In the genomic region with DNA sequence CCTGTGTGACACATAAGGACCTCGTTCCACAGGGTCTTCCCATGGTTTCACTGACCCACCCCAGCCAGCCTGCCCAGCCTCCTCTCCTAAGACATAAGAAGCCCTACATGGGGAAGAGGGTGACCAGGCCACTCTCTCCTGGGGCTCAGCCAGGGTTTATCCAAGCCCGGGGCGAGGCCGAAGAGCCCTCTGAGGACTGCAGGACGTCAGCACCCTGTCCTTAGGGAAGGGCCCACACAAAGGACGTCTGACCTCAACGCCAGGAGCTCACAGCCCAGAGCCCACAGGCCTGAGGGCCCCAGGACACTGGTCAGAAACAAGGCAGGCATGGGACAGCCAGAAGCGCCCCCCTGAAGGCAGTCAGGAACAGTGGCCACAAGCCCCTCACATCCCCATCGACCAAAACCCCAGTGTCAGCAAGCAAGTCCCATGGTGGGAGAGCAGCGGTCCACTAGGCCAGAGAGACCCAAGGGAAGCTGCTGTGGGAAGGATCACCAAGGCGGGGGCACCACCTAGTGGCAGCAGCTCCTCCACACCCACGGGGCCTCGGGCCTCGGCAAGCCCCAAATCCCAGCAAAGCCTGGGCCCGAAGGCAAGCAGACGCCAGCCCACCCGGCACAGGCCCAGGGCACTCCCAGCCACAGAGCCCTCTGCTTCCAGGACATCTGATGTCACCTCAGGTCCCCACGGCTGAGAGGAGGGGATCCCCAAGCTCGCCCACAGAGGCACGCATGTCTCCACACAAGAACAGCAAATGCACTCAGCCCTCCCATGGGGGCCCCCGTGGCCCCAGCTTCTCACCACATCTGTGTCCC, we compare ENCODE assay signal across 8 cellular contexts. TPM values are rescaled to one million over a fixed set of nuclear protein-coding genes. Genes with fewer than 3 reads are reported as not detected.
DNase-seq lines count a peak whose midpoint lies in the region; ATAC-seq and TF ChIP-seq lines count a peak whose summit lies in the region.

No MANE protein-coding gene starts in this region.

- peaks cover 6% of the 10 kb centered on the region; the same call in 1 of the 2 replicates for H4K20me1 ChIP-seq in IMR-90 (ENCODE audit: insufficient read depth, low read length)

- H3K9me1 ChIP-seq in IMR-90 (ENCODE audit: insufficient read depth, low read length) = peaks cover 13% of the 10 kb centered on the region

- peak overlapping the region; percentile 55 for H2AFZ ChIP-seq in IMR-90 (replicated peaks; ENCODE audit: low read length, poor library complexity)

- H2AK5ac ChIP-seq in IMR-90 (ENCODE audit: low read depth, low read length) = no peak overlapping the region; the same call in 1 of the 2 replicates

- H2AK9ac ChIP-seq in IMR-90 (replicated peaks; ENCODE audit: low read depth, low read length, poor library complexity) = peak overlapping the region; percentile 68

- H2BK120ac ChIP-seq in IMR-90 (ENCODE audit: low read depth, low read length) = no peak overlapping the region

- dilution Hi-C loops in IMR-90 (cut with HindIII; ENCODE audit: low sequenced_read_pairs, unreplicated experiment) = no loop called here

- in situ Hi-C loops in IMR-90 (cut with MboI; ENCODE audit: low sequenced_read_pairs) = loop anchor here (10.0 kb wide), 1 partner anchor 635 kb away; the partner anchor contains the start of gene PSMG3

- no peak overlapping the region for H3K4ac ChIP-seq in IMR-90 (ENCODE audit: low read depth, low read length)

- no peaks in the 10 kb centered on the region for H3K9me3 Mint-ChIP-seq in CD4-positive, alpha-beta memory T cell
- H3K9me3 Mint-ChIP-seq in T-cell (no peaks in the 10 kb centered on the region), brain (peaks cover 0 to 4% (median 0%) of the 10 kb centered on the region in 5 experiments)

- TF ChIP-seq CTCF in IMR-90 (conservative IDR thresholded peaks at IDR 0.05; ENCODE audit: low read depth, low read length) (peak; percentile 87), brain (conservative IDR thresholded peaks at IDR 0.05) (peak; percentile 88 to 96)

- H3K9ac ChIP-seq in IMR-90 (ENCODE audit: low read depth, low read length) = no peak overlapping the region

- peaks cover 38 to 42% of the 10 kb centered on the region in 2 donors for H3K36me3 Mint-ChIP-seq in CD4-positive, alpha-beta memory T cell
- peaks cover 53% of the 10 kb centered on the region for H3K36me3 Mint-ChIP-seq in T-cell
- peaks cover 66% of the 10 kb centered on the region for H3K36me3 Mint-ChIP-seq in brain

- H3K79me1 ChIP-seq in IMR-90 (ENCODE audit: low read depth in 1 of 2, low read length in 2 of 2) = peaks cover 0 to 11% of the 10 kb centered on the region in 2 experiments; a peak in 2 of 4 replicates

- H3K4me3 ChIP-seq in CD4-positive, alpha-beta memory T cell (ENCODE audit: low read length in 2 of 2) = no peak overlapping the region
- H3K4me3 ChIP-seq in IMR-90 (ENCODE audit: insufficient read depth, low read depth, low read length) = no peak overlapping the region

- H2BK15ac ChIP-seq in IMR-90 (ENCODE audit: low read depth, low read length) = no peak overlapping the region

- peak overlapping the region in 1 of 7 donors; percentile 42 for H3K27ac Mint-ChIP-seq in CD4-positive, alpha-beta memory T cell
- H3K27ac Mint-ChIP-seq in T-cell = no peak overlapping the region
- peak overlapping the region in 2 of 5 experiments; percentile 49 to 64 for H3K27ac Mint-ChIP-seq in brain

- intact Hi-C loops in CD4-positive, alpha-beta memory T cell (cut with micrococcal nuclease) = no loop called here
- intact Hi-C loops in IMR-90 (cut with micrococcal nuclease) = loop anchor here (1.0 to 10.0 kb wide), 3 partner anchors 105 to 630 kb away; no protein-coding TSS in a partner anchor

- H3K4me3 Mint-ChIP-seq in CD4-positive, alpha-beta memory T cell = no peak overlapping the region
- no peak overlapping the region for H3K4me3 Mint-ChIP-seq in T-cell
- H3K4me3 Mint-ChIP-seq in brain = no peak overlapping the region

- H3K36me3 ChIP-seq in CD4-positive, alpha-beta memory T cell (ENCODE audit: insufficient read depth, low read length) = peaks cover 18% of the 10 kb centered on the region
- peaks cover 35% of the 10 kb centered on the region for H3K36me3 ChIP-seq in IMR-90 (ENCODE audit: control insufficient read depth, insufficient read depth, low read length)

- peak in 4 of 5 donors; percentile 24 to 38 (median 32) for DNase-seq in CD4-positive, alpha-beta memory T cell
- DNase-seq in IMR-90 (peak; percentile 68), T-cell (peak in 27 of 34 experiments; percentile 5 to 43 (median 29)), iPS-NIHi7 (ENCODE audit: extremely low spot score) (peak; percentile 91)
- peak; percentile 40 for DNase-seq in stimulated activated CD4-positive, alpha-beta T cell treated with anti-CD3 and anti-CD28 coated beads, Interleukin-12 subunit alpha, Interleukin-12 subunit beta, amount 100 ng/mL, for 4 hours

- no peak overlapping the region for H3K18ac ChIP-seq in IMR-90 (ENCODE audit: low read depth, low read length)

- POLR2A ChIA-PET in CD4-positive, alpha-beta memory T cell (lab: Charles Lee; ENCODE audit: partially characterized antibody) = no interaction called here
- POLR2A ChIA-PET in IMR-90 (lab: Charles Lee; ENCODE audit: unreplicated experiment) (interaction anchor here (0.6 kb wide), 1 partner anchor 62 kb away, joined by 3 read pairs; no protein-coding TSS in a partner anchor), T-cell (lab: Charles Lee) (no interaction called here)

- H3K27ac ChIP-seq in CD4-positive, alpha-beta memory T cell (ENCODE audit: low read depth, low read length) = no peak overlapping the region
- no peak overlapping the region for H3K27ac ChIP-seq in IMR-90 (ENCODE audit: insufficient read depth, low read length)

- H3K9me3 ChIP-seq in CD4-positive, alpha-beta memory T cell (ENCODE audit: control insufficient read depth in 1 of 2, low read length in 2 of 2) = no peaks in the 10 kb centered on the region
- no peaks in the 10 kb centered on the region for H3K9me3 ChIP-seq in IMR-90 (ENCODE audit: control insufficient read depth, insufficient read depth, low read length)

- no peak overlapping the region for H4K8ac ChIP-seq in IMR-90 (ENCODE audit: low read depth in 2 of 2, low read length in 2 of 2)

- 73% methylated on average over 11 of the region's 21 CpGs; no CpG with 5 or more reads in 1 of the 2 experiments for WGBS in IMR-90 (ENCODE audit: extremely low coverage in 2 of 2, insufficient read length in 1 of 2), 2 experiments

- BruUV-seq in IMR-90 (replicated peaks; lab: Mats Ljungman, UMichigan) = no TSS peak

- no peaks in the 10 kb centered on the region for H3K27me3 ChIP-seq in CD4-positive, alpha-beta memory T cell (ENCODE audit: insufficient read depth, low read length)
- H3K27me3 ChIP-seq in IMR-90 (ENCODE audit: control insufficient read depth, insufficient read depth, low read length) = no peaks in the 10 kb centered on the region

- peak; percentile 22 for TF ChIP-seq POLR2A in GM19193 (IDR thresholded peaks at IDR 0.05; ENCODE audit: extremely low read depth, insufficient read depth, insufficient read length)
- no peak for TF ChIP-seq POLR2A in IMR-90 (IDR thresholded peaks at IDR 0.05; ENCODE audit: low read depth, low read length)

- H3K56ac ChIP-seq in IMR-90 (ENCODE audit: extremely low read depth, insufficient read depth, low read length) = no peak overlapping the region

- no peak overlapping the region for H3K23ac ChIP-seq in IMR-90 (ENCODE audit: low read depth, low read length)

- ATAC-seq in IMR-90 (ENCODE audit: low read depth) (peak; percentile 94), T-cell (replicated peaks in 1 of 4) (peak; percentile 45 to 65 (median 55)), HG03439 (IDR thresholded peaks at IDR 0.05; ENCODE audit: unreplicated experiment) (no peak)

- H3K4me1 Mint-ChIP-seq in CD4-positive, alpha-beta memory T cell = peaks cover 3 to 7% (median 5%) of the 10 kb centered on the region in 4 donors
- peaks cover 0 to 2% (median 0%) of the 10 kb centered on the region in 3 donors for H3K4me1 Mint-ChIP-seq in T-cell
- H3K4me1 Mint-ChIP-seq in brain = peaks cover 13% of the 10 kb centered on the region

- no peak overlapping the region for H4K91ac ChIP-seq in IMR-90 (ENCODE audit: insufficient read depth, low read depth, low read length)

- no peak overlapping the region for H4K5ac ChIP-seq in IMR-90 (ENCODE audit: low read depth, low read length)

- H3K14ac ChIP-seq in IMR-90 (replicated peaks; ENCODE audit: low read depth, low read length) = no peak overlapping the region

- peak; percentile 96 for TF ChIP-seq RAD21 in IMR-90 (IDR thresholded peaks at IDR 0.05; ENCODE audit: low read length)

- no peaks in the 10 kb centered on the region for H3K27me3 Mint-ChIP-seq in CD4-positive, alpha-beta memory T cell
- H3K27me3 Mint-ChIP-seq in T-cell = no peaks in the 10 kb centered on the region
- H3K27me3 Mint-ChIP-seq in brain = no peaks in the 10 kb centered on the region

- H2BK5ac ChIP-seq in IMR-90 (ENCODE audit: low read depth, low read length, poor library complexity, severe bottlenecking) = no peak overlapping the region

- CTCF ChIA-PET in CD4-positive, alpha-beta memory T cell (lab: Charles Lee; ENCODE audit: partially characterized antibody) = no interaction called here
- CTCF ChIA-PET in IMR-90 (lab: Yijun Ruan, JAX) (no interaction called here), T-cell (lab: Charles Lee) (no interaction called here)

- H3K4me2 ChIP-seq in IMR-90 (ENCODE audit: low read depth, low read length) = no peak overlapping the region

- no peak overlapping the region for H2BK20ac ChIP-seq in IMR-90 (ENCODE audit: low read depth, low read length)

- H3K4me1 ChIP-seq in CD4-positive, alpha-beta memory T cell (ENCODE audit: insufficient read depth, low read length) = no peaks in the 10 kb centered on the region
- peaks cover 9% of the 10 kb centered on the region for H3K4me1 ChIP-seq in IMR-90 (ENCODE audit: control insufficient read depth, insufficient read depth, low read length)

RNA-seq across cellular contexts. Expression of gene MAD1L1, which starts 23.4 kb away (rescaled TPM):
- 10 to 100 TPM; 89.9 to 94.2 TPM for total RNA-seq in CD4-positive, alpha-beta memory T cell
- polyA plus RNA-seq in CD4-positive, alpha-beta memory T cell = 100 to 1,000 TPM; 125 to 132 TPM
- total RNA-seq in IMR-90 (2012; rRNA removed) (40.9 and 41.7 TPM in 2 replicates), T-cell (100 to 1,000 TPM; 106 to 178 (median 122) TPM)
- polyA plus RNA-seq in IMR-90 (2012; rRNA removed) (29.0 and 31.5 TPM in 2 replicates), brain (ENCODE audit: insufficient read depth, low read depth, low replicate concordance) (42.7 TPM)
- polyA plus RNA-seq in IMR-90 (2012; cell fraction: cytosol; rRNA removed) = 27.7 and 28.1 TPM in 2 replicates
- 13.2 and 34.4 TPM in 2 replicates for polyA plus RNA-seq in IMR-90 (2012; cell fraction: nucleus; rRNA removed; ENCODE audit: low replicate concordance)

RNA-seq across cellular contexts. Expression of gene MRM2, which starts 32.7 kb away (rescaled TPM):
- total RNA-seq in CD4-positive, alpha-beta memory T cell = 10 to 100 TPM; 17.4 to 18.1 TPM
- polyA plus RNA-seq in CD4-positive, alpha-beta memory T cell = 10 to 100 TPM; 29.9 to 32.9 TPM
- total RNA-seq in IMR-90 (2012; rRNA removed) = 23.1 and 23.8 TPM in 2 replicates
- polyA plus RNA-seq in IMR-90 (2012; rRNA removed) = 16.9 and 19.1 TPM in 2 replicates
- polyA plus RNA-seq in IMR-90 (2012; cell fraction: cytosol; rRNA removed) = 11.2 and 11.8 TPM in 2 replicates
- polyA plus RNA-seq in IMR-90 (2012; cell fraction: nucleus; rRNA removed; ENCODE audit: low replicate concordance) = 6.1 and 6.2 TPM in 2 replicates
- 10 to 100 TPM in 3 of 5 donors, 1 to 10 TPM in 2; 6.5 to 20.0 (median 17.9) TPM for total RNA-seq in T-cell
- 30.9 TPM for polyA plus RNA-seq in brain (ENCODE audit: insufficient read depth, low read depth, low replicate concordance)

RNA-seq across cellular contexts. Expression of gene NUDT1, which starts 32.7 kb away (rescaled TPM):
- 10 to 100 TPM; 20.9 to 21.3 TPM for total RNA-seq in CD4-positive, alpha-beta memory T cell
- 10 to 100 TPM; 41.6 to 59.2 TPM for polyA plus RNA-seq in CD4-positive, alpha-beta memory T cell
- total RNA-seq in IMR-90 (2012; rRNA removed) (36.1 and 49.1 TPM in 2 replicates), T-cell (10 to 100 TPM; 12.0 to 29.7 (median 21.4) TPM)
- polyA plus RNA-seq in IMR-90 (2012; rRNA removed) (33.4 and 37.2 TPM in 2 replicates), brain (ENCODE audit: insufficient read depth, low read depth, low replicate concordance) (82.3 TPM)
- polyA plus RNA-seq in IMR-90 (2012; cell fraction: cytosol; rRNA removed) = 52.3 and 59.0 TPM in 2 replicates
- 19.0 and 25.0 TPM in 2 replicates for polyA plus RNA-seq in IMR-90 (2012; cell fraction: nucleus; rRNA removed; ENCODE audit: low replicate concordance)

Comparison
In these comparisons a context has a peak if more than half of its experiments do, and no peak if none do; other contexts are left out.
1. DNase-seq: peak in every context shown above with its lines; median percentile 91 in iPS-NIHi7; 68 in IMR-90; 40 in stimulated activated CD4-positive, alpha-beta T cell treated with anti-CD3 and anti-CD28 coated beads, Interleukin-12 subunit alpha, Interleukin-12 subunit beta, amount 100 ng/mL, for 4 hours; 32 in CD4-positive, alpha-beta memory T cell; 29 in T-cell.